ENCODE assay signal across 2 cellular contexts in genomic region chr12:77273898-77274297, GRCh38.
A peak's percentile ranks its signal among the peaks of the same experiment; 100 is the strongest.
TF ChIP-seq lines count a peak whose summit lies in the region.

No MANE protein-coding gene starts in this region.

TF ChIP-seq in H1, 55 proteins besides CTCF, POLR2A, EP300 and RAD21:
- TF ChIP-seq, protein P1, sequence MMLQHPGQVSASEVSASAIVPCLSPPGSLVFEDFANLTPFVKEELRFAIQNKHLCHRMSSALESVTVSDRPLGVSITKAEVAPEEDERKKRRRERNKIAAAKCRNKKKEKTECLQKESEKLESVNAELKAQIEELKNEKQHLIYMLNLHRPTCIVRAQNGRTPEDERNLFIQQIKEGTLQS (IDR thresholded peaks at IDR 0.05; ENCODE audit: insufficient read depth, low read depth, low read length), result no peak
- TF ChIP-seq, protein P2, sequence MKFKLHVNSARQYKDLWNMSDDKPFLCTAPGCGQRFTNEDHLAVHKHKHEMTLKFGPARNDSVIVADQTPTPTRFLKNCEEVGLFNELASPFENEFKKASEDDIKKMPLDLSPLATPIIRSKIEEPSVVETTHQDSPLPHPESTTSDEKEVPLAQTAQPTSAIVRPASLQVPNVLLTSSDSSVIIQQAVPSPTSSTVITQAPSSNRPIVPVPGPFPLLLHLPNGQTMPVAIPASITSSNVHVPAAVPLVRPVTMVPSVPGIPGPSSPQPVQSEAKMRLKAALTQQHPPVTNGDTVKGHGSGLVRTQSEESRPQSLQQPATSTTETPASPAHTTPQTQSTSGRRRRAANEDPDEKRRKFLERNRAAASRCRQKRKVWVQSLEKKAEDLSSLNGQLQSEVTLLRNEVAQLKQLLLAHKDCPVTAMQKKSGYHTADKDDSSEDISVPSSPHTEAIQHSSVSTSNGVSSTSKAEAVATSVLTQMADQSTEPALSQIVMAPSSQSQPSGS (IDR thresholded peaks at IDR 0.05; ENCODE audit: low read length), result no peak
- TF ChIP-seq YY1 (IDR thresholded peaks at IDR 0.05; ENCODE audit: low read depth, low read length), result no peak
- TF ChIP-seq EGR1 (IDR thresholded peaks at IDR 0.05; ENCODE audit: borderline replicate concordance, low read depth, low read length), result no peak
- TF ChIP-seq ZNF274 (IDR thresholded peaks at IDR 0.05; ENCODE audit: borderline replicate concordance, extremely low read depth, low read length), result no peak
- no peak for TF ChIP-seq SUZ12 (IDR thresholded peaks at IDR 0.05; ENCODE audit: low read length)
- no peak for TF ChIP-seq BCL11A (IDR thresholded peaks at IDR 0.05; ENCODE audit: low read depth in 2 of 2, low read length in 2 of 2)
- no peak for TF ChIP-seq CHD2 (IDR thresholded peaks at IDR 0.05; ENCODE audit: low read length)
- no peak for TF ChIP-seq FOSL1 (IDR thresholded peaks at IDR 0.05; ENCODE audit: insufficient read depth, low read depth, low read length)
- no peak for TF ChIP-seq RFX5 (IDR thresholded peaks at IDR 0.05; ENCODE audit: borderline replicate concordance, low read depth, low read length)
- no peak for TF ChIP-seq JUN (IDR thresholded peaks at IDR 0.05; ENCODE audit: low read depth, low read length)
- no peak for TF ChIP-seq HDAC2 (IDR thresholded peaks at IDR 0.05; ENCODE audit: borderline replicate concordance in 1 of 2, low read depth in 2 of 2, low read length in 2 of 2)
- TF ChIP-seq NANOG (IDR thresholded peaks at IDR 0.05; ENCODE audit: insufficient read depth, low read depth, low read length, poor library complexity, severe bottlenecking), result no peak
- no peak for TF ChIP-seq JUND (IDR thresholded peaks at IDR 0.05; ENCODE audit: low read length)
- no peak for TF ChIP-seq RNF2 (IDR thresholded peaks at IDR 0.05; ENCODE audit: borderline replicate concordance, low read depth, low read length, missing control alignments, poor library complexity, severe bottlenecking)
- TF ChIP-seq CHD1 (IDR thresholded peaks at IDR 0.05; ENCODE audit: low read depth, low read length), result no peak
- TF ChIP-seq EZH2 (IDR thresholded peaks at IDR 0.05; ENCODE audit: low read depth, low read length, severe bottlenecking), result no peak
- TF ChIP-seq BACH1 (IDR thresholded peaks at IDR 0.05; ENCODE audit: low read length), result no peak
- TF ChIP-seq BRCA1 (IDR thresholded peaks at IDR 0.05; ENCODE audit: low read depth, low read length), result no peak
TF ChIP-seq in H1: peak in this region for 0.

TF ChIP-seq in neural cell, 6 proteins besides CTCF, POLR2A, EP300 and RAD21:
- TF ChIP-seq SMC3 (conservative IDR thresholded peaks at IDR 0.05; ENCODE audit: poor library complexity) (no peak), POLR2AphosphoS5 (IDR thresholded peaks at IDR 0.05) (peak; percentile 94), REST (IDR thresholded peaks at IDR 0.05; ENCODE audit: borderline replicate concordance) (peak; percentile 55)
